Comparison of ENCODE assay signal across 8 cellular contexts in genomic region chr1:224168859-224169380, GRCh38. TPM values are rescaled to one million over a fixed set of nuclear protein-coding genes. Genes with fewer than 3 reads are reported as not detected.
DNase-seq lines count a peak whose midpoint lies in the region; ATAC-seq, FAIRE-seq and TF ChIP-seq lines count a peak whose summit lies in the region.

No MANE protein-coding gene starts in this region.

- no peak for TF ChIP-seq CTCF in GM12878 (IDR thresholded peaks at IDR 0.05 in 2 of 3, conservative IDR thresholded peaks at IDR 0.05 in 1 of 3; ENCODE audit: control insufficient read depth in 2 of 3, extremely low read depth in 1 of 3, insufficient read depth in 1 of 3, low read depth in 3 of 3, low read length in 3 of 3)

- no peak overlapping the region for H2AFZ ChIP-seq in GM12878 (ENCODE audit: control insufficient read depth, low read depth, low read length)

- peak overlapping the region; percentile 24 for H3K4me2 ChIP-seq in GM12878 (ENCODE audit: control insufficient read depth, insufficient read depth)

- TF ChIP-seq POLR2A in H54 (IDR thresholded peaks at IDR 0.05; ENCODE audit: low read depth, low read length), result no peak
- no peak for TF ChIP-seq POLR2A in GM12878 (IDR thresholded peaks at IDR 0.05; ENCODE audit: low read depth, low read length)

- CTCF ChIA-PET in GM12878 (lab: Yijun Ruan, JAX), result interaction anchor here (0.6 to 2.1 kb wide), 9 partner anchors 10 to 164 kb away, joined by 3 to 13 read pairs (median 4); partner anchors contain the start of genes DEGS1 and NVL

- peak; percentile 52 for DNase-seq in H54 (ENCODE audit: insufficient read length, low spot score)
- peak; percentile 76 for DNase-seq in LHCN-M2 (ENCODE audit: low read depth)
- DNase-seq in GM12878 (ENCODE audit: low read depth, low spot score), result peak; percentile 90
- DNase-seq in memory B cell (ENCODE audit: low spot score in 2 of 2), result peak in 1 of 2 donors; percentile 58
- DNase-seq in activated effector memory CD4-positive, alpha-beta T cell treated with Interleukin-2 at 50 U/mL for 16 hours, result no peak
- no peak for DNase-seq in SK-N-DZ (ENCODE audit: low spot score)
- no peak for DNase-seq in NCI-H2171 (lab: John Stamatoyannopoulos, UW)

- H3K79me2 ChIP-seq in GM12878 (ENCODE audit: control insufficient read depth, insufficient read depth, low read length), result no peaks in the 10 kb centered on the region

- BruUV-seq in GM12878 (replicated peaks; lab: Mats Ljungman, UMichigan), result no TSS peak

- no peaks in the 10 kb centered on the region for H4K20me1 ChIP-seq in GM12878 (ENCODE audit: control insufficient read depth, insufficient read depth)

- peaks cover 13% of the 10 kb centered on the region for H3K4me1 ChIP-seq in GM12878 (ENCODE audit: control insufficient read depth, insufficient read depth, low read length)

- SMC1A ChIA-PET in GM12878 (lab: Charles Lee; ENCODE audit: uncharacterized antibody, unreplicated experiment), result interaction anchor here (0.8 to 2.6 kb wide), 13 partner anchors 10 to 165 kb away, joined by 3 to 14 read pairs (median 5); partner anchors contain the start of gene DEGS1

- no peaks in the 10 kb centered on the region for H3K36me3 ChIP-seq in GM12878 (ENCODE audit: control insufficient read depth in 2 of 2, insufficient read depth in 2 of 2, low read length in 1 of 2)

- in situ Hi-C loops in GM12878 (cut with MboI), result no loop called here

- H3K9me3 ChIP-seq in GM12878 (replicated peaks; ENCODE audit: control insufficient read depth, insufficient read depth, low read length), result peaks cover 3% of the 10 kb centered on the region; the same call in 2 of the 3 replicates

- H3K4me3 Mint-ChIP-seq in memory B cell, result peak overlapping the region; percentile 33

- H3K4me3 ChIP-seq in GM12878, result no peak overlapping the region

- RAD21 ChIA-PET in GM12878 (lab: Charles Lee; ENCODE audit: unreplicated experiment), result interaction anchor here (0.9 to 1.9 kb wide), 6 partner anchors 13 to 288 kb away, joined by 3 to 8 read pairs (median 4); partner anchors contain the start of gene DEGS1

- ATAC-seq in GM18508 (IDR thresholded peaks at IDR 0.05; ENCODE audit: insufficient read depth, unreplicated experiment) (peak; percentile 90), GM12878 (peak; percentile 95), memory B cell (ENCODE audit: low read depth) (peak; percentile 94)

- peak overlapping the region; percentile 93 for H3K27ac Mint-ChIP-seq in memory B cell

- peaks cover 2% of the 10 kb centered on the region for H3K27me3 Mint-ChIP-seq in memory B cell

- POLR2A ChIA-PET in GM12878 (lab: Charles Lee), result interaction anchor here (0.6 to 1.8 kb wide), 7 partner anchors 11 to 208 kb away, joined by 3 to 16 read pairs (median 3); partner anchors contain the start of gene DEGS1

- intact Hi-C loops in GM12878 (cut with micrococcal nuclease; ENCODE audit: unreplicated experiment), result loop anchor here (1.0 kb wide), 1 partner anchor 13 kb away; no protein-coding TSS in a partner anchor

- peaks cover 18% of the 10 kb centered on the region for H3K4me1 Mint-ChIP-seq in memory B cell

- H3K36me3 Mint-ChIP-seq in memory B cell, result no peaks in the 10 kb centered on the region

- WGBS in GM12878 (ENCODE audit: insufficient coverage, insufficient replicate concordance, low lambda C conversion rate, missing lambda C conversion rate), result 20% methylated on average over 5 of the region's 5 CpGs

- peaks cover 2% of the 10 kb centered on the region for H3K9me3 Mint-ChIP-seq in memory B cell

- no peak overlapping the region for H3K27ac ChIP-seq in GM12878 (ENCODE audit: control insufficient read depth, insufficient read depth)

- TF ChIP-seq RAD21 in GM12878 (IDR thresholded peaks at IDR 0.05; ENCODE audit: insufficient read depth, low read depth, low read length), result no peak

- peak in 1 of 2 experiments; percentile 75; a peak in 1 of 4 replicates for TF ChIP-seq EP300 in GM12878 (IDR thresholded peaks at IDR 0.05; ENCODE audit: borderline replicate concordance in 1 of 2, control insufficient read depth in 1 of 2, low read depth in 2 of 2, low read length in 2 of 2)

- no peaks in the 10 kb centered on the region for H3K27me3 ChIP-seq in GM12878 (replicated peaks in 1 of 2; ENCODE audit: control insufficient read depth in 2 of 2, insufficient read depth in 2 of 2, low read length in 1 of 2)

- FAIRE-seq in H54 (lab: Jason Lieb, UNC), result peak; percentile 69
- FAIRE-seq in GM12878 (lab: Jason Lieb, UNC), result peak; percentile 61

- H3K9ac ChIP-seq in GM12878 (ENCODE audit: control insufficient read depth, insufficient read depth, low read length), result no peak overlapping the region

TF ChIP-seq in GM12878, 131 proteins besides CTCF, POLR2A, EP300 and RAD21 (continues in another document):
- TF ChIP-seq PML (IDR thresholded peaks at IDR 0.05; ENCODE audit: low read length), result 0 out of 2 replicates have a peak, but pooled peaks have one; percentile 42
- TF ChIP-seq TBL1XR1 (IDR thresholded peaks at IDR 0.05; ENCODE audit: low read depth, low read length), result no peak
- peak; percentile 71 for TF ChIP-seq CREM (IDR thresholded peaks at IDR 0.05; ENCODE audit: low read depth)
- no peak for TF ChIP-seq USF2 (IDR thresholded peaks at IDR 0.05; ENCODE audit: borderline replicate concordance, low read depth, low read length)
- TF ChIP-seq NBN (IDR thresholded peaks at IDR 0.05), result peak; percentile 62; the same call in 1 of the 2 replicates
- TF ChIP-seq NR2C2 (IDR thresholded peaks at IDR 0.05; ENCODE audit: borderline replicate concordance, control insufficient read depth, insufficient read length, low read depth), result no peak
- TF ChIP-seq ZNF207 (IDR thresholded peaks at IDR 0.05; ENCODE audit: borderline replicate concordance), result no peak
- TF ChIP-seq, protein P1, sequence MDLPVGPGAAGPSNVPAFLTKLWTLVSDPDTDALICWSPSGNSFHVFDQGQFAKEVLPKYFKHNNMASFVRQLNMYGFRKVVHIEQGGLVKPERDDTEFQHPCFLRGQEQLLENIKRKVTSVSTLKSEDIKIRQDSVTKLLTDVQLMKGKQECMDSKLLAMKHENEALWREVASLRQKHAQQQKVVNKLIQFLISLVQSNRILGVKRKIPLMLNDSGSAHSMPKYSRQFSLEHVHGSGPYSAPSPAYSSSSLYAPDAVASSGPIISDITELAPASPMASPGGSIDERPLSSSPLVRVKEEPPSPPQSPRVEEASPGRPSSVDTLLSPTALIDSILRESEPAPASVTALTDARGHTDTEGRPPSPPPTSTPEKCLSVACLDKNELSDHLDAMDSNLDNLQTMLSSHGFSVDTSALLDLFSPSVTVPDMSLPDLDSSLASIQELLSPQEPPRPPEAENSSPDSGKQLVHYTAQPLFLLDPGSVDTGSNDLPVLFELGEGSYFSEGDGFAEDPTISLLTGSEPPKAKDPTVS (IDR thresholded peaks at IDR 0.05; ENCODE audit: low read depth, low read length), result no peak
- peak; percentile 79 for TF ChIP-seq JUNB (IDR thresholded peaks at IDR 0.05)

RNA-seq across cellular contexts. Expression of gene DEGS1, which starts 14.1 kb away (rescaled TPM):
- total RNA-seq in LHCN-M2 (2014; rRNA removed) (149 and 155 TPM in 2 replicates), GM12878 (2014; rRNA removed) (43.8 and 55.4 TPM in 2 replicates), GM12878 (2014; rRNA removed; fragmentation: Illumina TruSeq; extraction: Trizol) (39.8 and 41.4 TPM in 2 replicates), GM12878 (2021) (35.1 and 37.0 TPM in 2 replicates)
- polyA plus RNA-seq in LHCN-M2 (2012), result 64.5 TPM
- total RNA-seq in GM12878 (2013; cell fraction: nucleolus; rRNA removed), result 99.6 and 106 TPM in 2 replicates
- polyA plus RNA-seq in GM12878 (2011; ENCODE audit: low read depth), result 22.4 TPM
- polyA plus RNA-seq in GM12878 (2011; rRNA removed) (133 and 183 TPM in 2 replicates), GM12878 (2014; fragmentation: Illumina TruSeq; extraction: Trizol) (57.8 and 71.8 TPM in 2 replicates), GM12878 (2014; fragmentation: Nextera tagmentation; extraction: Ambion mirVana) (10 to 100 TPM; 16.5 to 26.7 TPM), GM12878 (2014; rRNA removed) (39.6 and 48.1 TPM in 2 replicates), GM12878 (2016; fragmentation: Nextera tagmentation; extraction: Ambion mirVana) (10 to 100 TPM; 81.4 to 85.9 TPM)
- 48.6 and 87.1 TPM in 2 replicates for polyA plus RNA-seq in GM12878 (2011; cell fraction: cytosol; rRNA removed)
- 34.0 and 57.9 TPM in 2 replicates for polyA plus RNA-seq in GM12878 (2011; cell fraction: nucleus; rRNA removed)
- polyA plus RNA-seq in GM12878 (2012), result 26.6 and 28.4 TPM in 2 replicates
- 46.3 and 48.6 TPM in 2 replicates for polyA minus RNA-seq in GM12878 (2011; rRNA and poly(A)+ RNA removed)
- 18.7 and 28.2 TPM in 2 replicates for polyA minus RNA-seq in GM12878 (2011; cell fraction: cytosol; rRNA and poly(A)+ RNA removed)
- 13.2 and 23.2 TPM in 2 replicates for polyA minus RNA-seq in GM12878 (2011; cell fraction: nucleus; rRNA and poly(A)+ RNA removed)
- polyA plus RNA-seq in SK-N-DZ (2014; cell fraction: cytosol; rRNA removed), result 52.3 and 52.5 TPM in 2 replicates
- 17.2 and 18.6 TPM in 2 replicates for polyA plus RNA-seq in SK-N-DZ (2014; cell fraction: nucleus; rRNA removed)

RNA-seq across cellular contexts. Expression of gene FBXO28, which starts 55.0 kb away (rescaled TPM):
- total RNA-seq in LHCN-M2 (2014; rRNA removed) (38.0 and 48.0 TPM in 2 replicates), GM12878 (2014; rRNA removed) (15.5 and 20.6 TPM in 2 replicates), GM12878 (2014; rRNA removed; fragmentation: Illumina TruSeq; extraction: Trizol) (17.7 and 18.1 TPM in 2 replicates), GM12878 (2021) (20.5 and 23.2 TPM in 2 replicates)
- polyA plus RNA-seq in LHCN-M2 (2012), result 7.9 TPM
- 62.1 and 71.4 TPM in 2 replicates for total RNA-seq in GM12878 (2013; cell fraction: nucleolus; rRNA removed)
- polyA plus RNA-seq in GM12878 (2011; ENCODE audit: low read depth), result 5.1 TPM
- polyA plus RNA-seq in GM12878 (2011; rRNA removed) (18.7 and 31.3 TPM in 2 replicates), GM12878 (2014; fragmentation: Illumina TruSeq; extraction: Trizol) (14.1 and 16.3 TPM in 2 replicates), GM12878 (2014; fragmentation: Nextera tagmentation; extraction: Ambion mirVana) (1 to 10 TPM; 4.3 to 4.5 TPM), GM12878 (2014; rRNA removed) (13.3 and 15.4 TPM in 2 replicates), GM12878 (2016; fragmentation: Nextera tagmentation; extraction: Ambion mirVana) (10 to 100 TPM; 18.7 to 21.5 TPM)
- polyA plus RNA-seq in GM12878 (2011; cell fraction: cytosol; rRNA removed), result 8.7 and 10.0 TPM in 2 replicates
- polyA plus RNA-seq in GM12878 (2011; cell fraction: nucleus; rRNA removed), result 9.9 and 10.9 TPM in 2 replicates
- 9.2 and 11.0 TPM in 2 replicates for polyA plus RNA-seq in GM12878 (2012)
- 14.9 and 21.6 TPM in 2 replicates for polyA minus RNA-seq in GM12878 (2011; rRNA and poly(A)+ RNA removed)
- 5.1 and 8.5 TPM in 2 replicates for polyA minus RNA-seq in GM12878 (2011; cell fraction: cytosol; rRNA and poly(A)+ RNA removed)
- 11.0 and 21.4 TPM in 2 replicates for polyA minus RNA-seq in GM12878 (2011; cell fraction: nucleus; rRNA and poly(A)+ RNA removed)
- polyA plus RNA-seq in SK-N-DZ (2014; cell fraction: cytosol; rRNA removed), result 18.0 and 20.3 TPM in 2 replicates
- polyA plus RNA-seq in SK-N-DZ (2014; cell fraction: nucleus; rRNA removed), result 13.9 and 26.4 TPM in 2 replicates

Comparison
In these comparisons a context has a peak if more than half of its experiments do, and no peak if none do; other contexts are left out.
1. DNase-seq: peak in H54 (single experiment), LHCN-M2 (single experiment) and GM12878 (single experiment); none in activated effector memory CD4-positive, alpha-beta T cell treated with Interleukin-2 at 50 U/mL for 16 hours (single experiment), SK-N-DZ (single experiment) and NCI-H2171 (single experiment).
2. Peak in every context shown above with its lines, with median percentiles within 50 percentile points of each other: ATAC-seq.